ENCODE assay signal across 8 cellular contexts in genomic region chr2:210577263-210578071, GRCh38. TPM values are rescaled to one million over a fixed set of nuclear protein-coding genes. Genes with fewer than 3 reads are reported as not detected.
A peak's percentile ranks its signal among the peaks of the same experiment; 100 is the strongest.
DNase-seq lines count a peak whose midpoint lies in the region; FAIRE-seq and TF ChIP-seq lines count a peak whose summit lies in the region.

No MANE protein-coding gene starts in this region.

- POLR2A ChIA-PET in A673 (lab: Charles Lee; ENCODE audit: low non-redundant PET) (no interaction called here), GM10248 (lab: Yijun Ruan, JAX) (no interaction called here)

- H3K27me3 ChIP-seq in A673 (replicated peaks; ENCODE audit: insufficient read depth, low read depth, low read length, poor library complexity) (no peaks in the 10 kb centered on the region), fibroblast of lung (ENCODE audit: control insufficient read depth, insufficient read depth, low read length) (no peaks in the 10 kb centered on the region)

- H3K4me1 ChIP-seq in A673 (ENCODE audit: insufficient read depth, low read length, poor library complexity, severe bottlenecking) = no peaks in the 10 kb centered on the region
- H3K4me1 ChIP-seq in fibroblast of lung (ENCODE audit: control insufficient read depth, extremely low read depth, insufficient read depth, low read length) = no peaks in the 10 kb centered on the region

- H3K4me2 ChIP-seq in fibroblast of lung (ENCODE audit: extremely low read depth, insufficient read depth, low read length) = no peak overlapping the region

- in situ Hi-C loops in KBM-7 (cut with MboI; ENCODE audit: low pct_unique_long_range_greater_than_20kb, low sequenced_read_pairs) (no loop called here), SK-MEL-5 (cut with HindIII; ENCODE audit: low pct_unique_long_range_greater_than_20kb, low sequenced_read_pairs) (no loop called here)

- H3K4me3 ChIP-seq in A673 (ENCODE audit: low read depth, low read length, poor library complexity, severe bottlenecking) (no peak overlapping the region), fibroblast of lung (replicated peaks in 1 of 4; ENCODE audit: control extremely low read depth in 1 of 4, insufficient read depth in 1 of 4, low read depth in 3 of 4, low read length in 4 of 4) (no peak overlapping the region)

- FAIRE-seq in H54 (lab: Jason Lieb, UNC) = peak; percentile 92

- H3K79me2 ChIP-seq in fibroblast of lung (ENCODE audit: control insufficient read depth, insufficient read depth, low read length) = no peaks in the 10 kb centered on the region

- no peak overlapping the region for H3K27ac ChIP-seq in A673 (ENCODE audit: low read depth, low read length, poor library complexity, severe bottlenecking)
- no peak overlapping the region for H3K27ac ChIP-seq in fibroblast of lung (ENCODE audit: insufficient read depth, low read length)

- peak; percentile 88 for TF ChIP-seq CTCF in A673 (conservative IDR thresholded peaks at IDR 0.05; ENCODE audit: low read depth, low read length)
- peak; percentile 84 for TF ChIP-seq CTCF in GM10248 (IDR thresholded peaks at IDR 0.05; ENCODE audit: control extremely low read depth, extremely low read depth, low read depth, missing control alignments)
- TF ChIP-seq CTCF in fibroblast of lung (conservative IDR thresholded peaks at IDR 0.05 in 1 of 2, IDR thresholded peaks at IDR 0.05 in 1 of 2; ENCODE audit: low read depth in 1 of 2, low read length in 2 of 2) = peak; percentile 73 to 82

- no peak overlapping the region for H3K9ac ChIP-seq in fibroblast of lung (ENCODE audit: insufficient read depth, low read length)

- CTCF ChIA-PET in A673 (lab: Charles Lee) (no interaction called here), GM10248 (lab: Yijun Ruan, JAX) (interaction anchor here (1.2 to 1.4 kb wide), 3 partner anchors 14 to 581 kb away, joined by 3 to 4 read pairs (median 4); no protein-coding TSS in a partner anchor)

- H3K36me3 ChIP-seq in A673 (ENCODE audit: insufficient read depth, low read length, poor library complexity, severe bottlenecking) = no peaks in the 10 kb centered on the region
- no peaks in the 10 kb centered on the region for H3K36me3 ChIP-seq in fibroblast of lung (ENCODE audit: control insufficient read depth, insufficient read depth, low read length)

- H2AFZ ChIP-seq in fibroblast of lung (ENCODE audit: low read length) = peak overlapping the region; percentile 44

- intact Hi-C loops in A673 (cut with micrococcal nuclease; ENCODE audit: unreplicated experiment) = no loop called here

- BruUV-seq in A673 (replicated peaks; lab: Mats Ljungman, UMichigan) = no TSS peak

- TF ChIP-seq POLR2A in H54 (IDR thresholded peaks at IDR 0.05; ENCODE audit: low read depth, low read length) = no peak

- DNase-seq in A673 (ENCODE audit: low spot score) (peak; percentile 70), GM10248 (ENCODE audit: extremely low spot score) (peak; percentile 31), H54 (ENCODE audit: insufficient read length, low spot score) (peak; percentile 4), KBM-7 (peak; percentile 51), SK-MEL-5 (ENCODE audit: low read depth, low spot score) (peak; percentile 79), fibroblast of lung (ENCODE audit: low read depth in 2 of 2) (peak; percentile 45 to 67), pons (ENCODE audit: low spot score) (peak; percentile 90)
- DNase-seq in activated CD4-positive, CD25-positive, alpha-beta regulatory T cell (lab: John Stamatoyannopoulos, UW) = no peak

- no peaks in the 10 kb centered on the region for H4K20me1 ChIP-seq in fibroblast of lung (ENCODE audit: control insufficient read depth, extremely low read depth, insufficient read depth, low read length)

- H3K9me3 ChIP-seq in A673 (ENCODE audit: low read depth, low read length, poor library complexity, severe bottlenecking) (no peaks in the 10 kb centered on the region), fibroblast of lung (ENCODE audit: control insufficient read depth, insufficient read depth, low read depth, low read length) (no peaks in the 10 kb centered on the region)

RNA-seq across cellular contexts. Expression of gene CPS1, which starts 21.1 kb away (rescaled TPM):
- 0.62 and 1.5 TPM in 2 replicates for total RNA-seq in A673 (2021)
- total RNA-seq in SK-MEL-5 (2014; rRNA removed; shearing (Covaris generic)) = 15.6 and 18.5 TPM in 2 replicates
- polyA plus RNA-seq in SK-MEL-5 (2015; cell fraction: cytosol; rRNA removed) = 10.6 and 17.0 TPM in 2 replicates
- 26.1 and 32.3 TPM in 2 replicates for polyA plus RNA-seq in SK-MEL-5 (2015; cell fraction: nucleus; rRNA removed)
- 25.7 and 27.4 TPM in 2 replicates for total RNA-seq in fibroblast of lung
- 10.8 and 25.7 TPM in 2 replicates for polyA plus RNA-seq in fibroblast of lung
- polyA plus RNA-seq in fibroblast of lung (2012) = 4.5 and 14.7 TPM in 2 replicates
- 16.3 and 30.7 TPM in 2 replicates for polyA minus RNA-seq in fibroblast of lung (ENCODE audit: low replicate concordance)

Comparison
In these comparisons a context has a peak if more than half of its experiments do, and no peak if none do; other contexts are left out.
1. DNase-seq: peak in A673 (single experiment), GM10248 (single experiment), H54 (single experiment), KBM-7 (single experiment), SK-MEL-5 (single experiment), fibroblast of lung (2 of 2) and pons (single experiment); none in activated CD4-positive, CD25-positive, alpha-beta regulatory T cell (0 of 4).
2. Peak in every context shown above with its lines, with median percentiles within 50 percentile points of each other: CTCF ChIP-seq.